In genomic region chr20:44215125-44215524, GRCh38 we compare ENCODE assay signal across 8 cellular contexts. TPM values are rescaled to one million over a fixed set of nuclear protein-coding genes. Genes with fewer than 3 reads are reported as not detected.
DNase-seq lines count a peak whose midpoint lies in the region; ATAC-seq and TF ChIP-seq lines count a peak whose summit lies in the region.

No MANE protein-coding gene starts in this region.

- POLR2A ChIA-PET in AG04450 (lab: Yijun Ruan, JAX) = no interaction called here
- POLR2A ChIA-PET in activated CD4-positive, alpha-beta memory T cell treated with anti-CD3 and anti-CD28 coated beads, Interleukin-2, amount 10 ng/mL, durations not matched to agents 7 days and 5 days (lab: Charles Lee) = interaction anchor here (5.5 kb wide), 1 partner anchor 97 kb away, joined by 62 read pairs; the partner anchor contains the start of gene FITM2

- H3K27ac Mint-ChIP-seq in activated CD4-positive, alpha-beta memory T cell treated with anti-CD3 and anti-CD28 coated beads, Interleukin-2, amount 10 ng/mL, durations not matched to agents 7 days and 5 days = no peak overlapping the region
- no peak overlapping the region for H3K27ac Mint-ChIP-seq in mesothelial cell of epicardium

- no peaks in the 10 kb centered on the region for H3K9me3 Mint-ChIP-seq in activated CD4-positive, alpha-beta memory T cell treated with anti-CD3 and anti-CD28 coated beads, Interleukin-2, amount 10 ng/mL, durations not matched to agents 7 days and 5 days
- no peaks in the 10 kb centered on the region for H3K9me3 Mint-ChIP-seq in mesothelial cell of epicardium

- H3K27me3 Mint-ChIP-seq in activated CD4-positive, alpha-beta memory T cell treated with anti-CD3 and anti-CD28 coated beads, Interleukin-2, amount 10 ng/mL, durations not matched to agents 7 days and 5 days = no peaks in the 10 kb centered on the region
- no peaks in the 10 kb centered on the region for H3K27me3 Mint-ChIP-seq in mesothelial cell of epicardium (ENCODE audit: low read depth)

- no peak overlapping the region for H3K27ac ChIP-seq in AG04450 (ENCODE audit: low read depth, low read length)

- peaks cover 3% of the 10 kb centered on the region for H3K36me3 Mint-ChIP-seq in activated CD4-positive, alpha-beta memory T cell treated with anti-CD3 and anti-CD28 coated beads, Interleukin-2, amount 10 ng/mL, durations not matched to agents 7 days and 5 days (ENCODE audit: low read depth)
- peaks cover 4% of the 10 kb centered on the region for H3K36me3 Mint-ChIP-seq in mesothelial cell of epicardium

- H3K4me3 Mint-ChIP-seq in activated CD4-positive, alpha-beta memory T cell treated with anti-CD3 and anti-CD28 coated beads, Interleukin-2, amount 10 ng/mL, durations not matched to agents 7 days and 5 days = no peak overlapping the region
- no peak overlapping the region for H3K4me3 Mint-ChIP-seq in mesothelial cell of epicardium

- H3K9me3 ChIP-seq in AG04450 (ENCODE audit: control insufficient read depth, insufficient read depth, low read length) = no peaks in the 10 kb centered on the region

- DNase-seq in AG04450 (ENCODE audit: low read depth, low spot score) (peak; percentile 37), GM20000 (ENCODE audit: low spot score) (peak; percentile 60), NCI-H526 (lab: John Stamatoyannopoulos, UW) (peak; percentile 48 to 84), ecto neural progenitor cell (ENCODE audit: low spot score) (peak; percentile 67), mesothelial cell of epicardium (ENCODE audit: low spot score in 2 of 2, unreplicated experiment in 2 of 2) (peak in 1 of 2 experiments; percentile 71)
- DNase-seq in activated CD4-positive, alpha-beta memory T cell treated with anti-CD3 and anti-CD28 coated beads, Interleukin-2, amount 10 ng/mL, durations not matched to agents 7 days and 5 days = peak; percentile 79
- peak; percentile 34 to 54 for DNase-seq in stimulated activated CD8-positive, alpha-beta memory T cell treated with anti-CD3 and anti-CD28 coated beads, Interleukin-4, amount 100 ng/mL, for 4 hours (ENCODE audit: low read depth in 2 of 2, low spot score in 1 of 2)

- no peak overlapping the region for H3K4me3 ChIP-seq in AG04450 (ENCODE audit: low read depth, low read length)

- CTCF ChIA-PET in AG04450 (lab: Charles Lee) = interaction anchor here (0.8 to 9.2 kb wide), 19 partner anchors 10 to 419 kb away, joined by 3 to 287 read pairs (median 5); partner anchors contain the start of genes FITM2 and GDAP1L1
- CTCF ChIA-PET in activated CD4-positive, alpha-beta memory T cell treated with anti-CD3 and anti-CD28 coated beads, Interleukin-2, amount 10 ng/mL, durations not matched to agents 7 days and 5 days (lab: Charles Lee) = interaction anchor here (0.8 to 14.1 kb wide), 13 partner anchors 12 to 394 kb away, joined by 3 to 470 read pairs (median 4); partner anchors contain the start of gene FITM2

- no peak for ATAC-seq in GM19324 (IDR thresholded peaks at IDR 0.05; ENCODE audit: low FRiP score, unreplicated experiment)

- peaks cover 52% of the 10 kb centered on the region for H3K4me1 Mint-ChIP-seq in activated CD4-positive, alpha-beta memory T cell treated with anti-CD3 and anti-CD28 coated beads, Interleukin-2, amount 10 ng/mL, durations not matched to agents 7 days and 5 days
- H3K4me1 Mint-ChIP-seq in mesothelial cell of epicardium = peaks cover 49% of the 10 kb centered on the region

- TF ChIP-seq CTCF in AG04450 (IDR thresholded peaks at IDR 0.05; ENCODE audit: low read depth, low read length) (peak; percentile 92), GM20000 (IDR thresholded peaks at IDR 0.05; ENCODE audit: extremely low read depth, missing control alignments) (peak; percentile 84), mesothelial cell of epicardium (IDR thresholded peaks at IDR 0.05; ENCODE audit: unreplicated experiment) (peak; percentile 49)

- H3K27me3 ChIP-seq in AG04450 (ENCODE audit: control insufficient read depth, insufficient read depth, low read length) = no peaks in the 10 kb centered on the region

RNA-seq across cellular contexts. Expression of gene OSER1, which starts 4.6 kb away (rescaled TPM):
- 52.2 and 59.3 TPM in 2 replicates for polyA plus RNA-seq in AG04450 (2011; rRNA removed)
- polyA minus RNA-seq in AG04450 (2011; rRNA and poly(A)+ RNA removed) = 44.6 and 45.0 TPM in 2 replicates
- 10 to 100 TPM; 30.8 to 31.4 TPM for total RNA-seq in activated CD4-positive, alpha-beta memory T cell treated with anti-CD3 and anti-CD28 coated beads, Interleukin-2, amount 10 ng/mL, durations not matched to agents 7 days and 5 days
- total RNA-seq in mesothelial cell of epicardium = 31.3 to 31.7 TPM (median 31.5 TPM) in 3 replicates

RNA-seq across cellular contexts. Expression of gene JPH2, which starts 28.1 kb away (rescaled TPM):
- polyA plus RNA-seq in AG04450 (2011; rRNA removed) = 1.3 and 1.6 TPM in 2 replicates
- polyA minus RNA-seq in AG04450 (2011; rRNA and poly(A)+ RNA removed) = 2.6 and 3.3 TPM in 2 replicates
- under 1 TPM; 0.05 to 0.10 TPM for total RNA-seq in activated CD4-positive, alpha-beta memory T cell treated with anti-CD3 and anti-CD28 coated beads, Interleukin-2, amount 10 ng/mL, durations not matched to agents 7 days and 5 days
- total RNA-seq in mesothelial cell of epicardium = 3.4 to 4.2 TPM (median 3.5 TPM) in 3 replicates

RNA-seq across cellular contexts. Expression of gene GDAP1L1, which starts 32.0 kb away (rescaled TPM):
- polyA plus RNA-seq in AG04450 (2011; rRNA removed) = not detected in 2 replicates
- polyA minus RNA-seq in AG04450 (2011; rRNA and poly(A)+ RNA removed) = not detected in 2 replicates
- total RNA-seq in activated CD4-positive, alpha-beta memory T cell treated with anti-CD3 and anti-CD28 coated beads, Interleukin-2, amount 10 ng/mL, durations not matched to agents 7 days and 5 days = not detected
- total RNA-seq in mesothelial cell of epicardium = 0.16 to 0.54 TPM (median 0.40 TPM) in 3 replicates
